Comparison of ENCODE assay signal across 1 cellular context in the genomic region with DNA sequence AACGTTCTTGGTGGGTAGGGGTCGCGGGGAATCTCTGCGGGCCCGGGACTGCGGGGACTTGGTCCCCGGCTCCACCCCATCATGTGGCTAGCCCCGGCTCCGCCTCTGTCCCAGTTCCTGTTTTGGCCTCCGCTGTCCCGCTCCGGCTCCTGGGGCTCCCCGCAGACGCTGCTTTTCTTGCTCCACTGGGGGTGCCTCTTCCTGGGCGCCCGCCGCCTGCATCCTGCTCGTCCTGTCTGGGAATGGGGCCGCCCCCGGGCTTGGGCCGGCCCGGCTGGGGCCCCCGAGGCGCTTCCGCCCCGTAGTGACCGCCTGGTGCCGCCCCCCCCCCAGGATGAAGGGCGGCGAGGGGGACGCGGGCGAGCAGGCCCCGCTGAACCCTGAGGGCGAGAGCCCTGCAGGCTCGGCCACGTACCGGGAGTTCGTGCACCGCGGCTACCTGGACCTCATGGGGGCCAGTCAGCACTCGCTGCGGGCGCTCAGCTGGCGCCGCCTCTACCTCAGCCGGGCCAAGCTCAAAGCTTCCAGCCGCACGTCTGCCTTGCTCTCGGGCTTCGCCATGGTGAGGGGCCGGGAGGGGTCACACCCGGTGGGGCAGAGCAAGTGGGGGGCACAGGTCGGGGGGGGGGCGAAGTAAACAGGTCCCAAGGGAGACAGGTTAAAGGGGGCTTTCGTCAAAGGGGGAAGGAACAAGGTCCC.
TF ChIP-seq lines count a peak whose summit lies in the region.

Gene ORAI3, plus strand, starts transcription at position 113 of the 699 bp plus-strand sequence. Its CDS starts 222 bp downstream, at position 335.

TF ChIP-seq in K562, 482 proteins besides CTCF, POLR2A, EP300 and RAD21 (continued from another document and continues in another):
- TF ChIP-seq, protein P1, sequence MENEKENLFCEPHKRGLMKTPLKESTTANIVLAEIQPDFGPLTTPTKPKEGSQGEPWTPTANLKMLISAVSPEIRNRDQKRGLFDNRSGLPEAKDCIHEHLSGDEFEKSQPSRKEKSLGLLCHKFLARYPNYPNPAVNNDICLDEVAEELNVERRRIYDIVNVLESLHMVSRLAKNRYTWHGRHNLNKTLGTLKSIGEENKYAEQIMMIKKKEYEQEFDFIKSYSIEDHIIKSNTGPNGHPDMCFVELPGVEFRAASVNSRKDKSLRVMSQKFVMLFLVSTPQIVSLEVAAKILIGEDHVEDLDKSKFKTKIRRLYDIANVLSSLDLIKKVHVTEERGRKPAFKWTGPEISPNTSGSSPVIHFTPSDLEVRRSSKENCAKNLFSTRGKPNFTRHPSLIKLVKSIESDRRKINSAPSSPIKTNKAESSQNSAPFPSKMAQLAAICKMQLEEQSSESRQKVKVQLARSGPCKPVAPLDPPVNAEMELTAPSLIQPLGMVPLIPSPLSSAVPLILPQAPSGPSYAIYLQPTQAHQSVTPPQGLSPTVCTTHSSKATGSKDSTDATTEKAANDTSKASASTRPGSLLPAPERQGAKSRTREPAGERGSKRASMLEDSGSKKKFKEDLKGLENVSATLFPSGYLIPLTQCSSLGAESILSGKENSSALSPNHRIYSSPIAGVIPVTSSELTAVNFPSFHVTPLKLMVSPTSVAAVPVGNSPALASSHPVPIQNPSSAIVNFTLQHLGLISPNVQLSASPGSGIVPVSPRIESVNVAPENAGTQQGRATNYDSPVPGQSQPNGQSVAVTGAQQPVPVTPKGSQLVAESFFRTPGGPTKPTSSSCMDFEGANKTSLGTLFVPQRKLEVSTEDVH (IDR thresholded peaks at IDR 0.05; ENCODE audit: low read depth, partially characterized antibody): no peak
- TF ChIP-seq ZNF175 (CRISPR knock-in tag; IDR thresholded peaks at IDR 0.05; ENCODE audit: low read depth) (no peak), POLR2B (IDR thresholded peaks at IDR 0.05; ENCODE audit: low read depth, partially characterized antibody) (peak; percentile 72), IFI16 (CRISPR knock-in tag; IDR thresholded peaks at IDR 0.05) (no peak), ZBED1 (IDR thresholded peaks at IDR 0.05) (no peak), CBX5 (IDR thresholded peaks at IDR 0.05; ENCODE audit: borderline replicate concordance, low read depth) (no peak), ZSCAN29 (IDR thresholded peaks at IDR 0.05) (no peak), SOX6 (IDR thresholded peaks at IDR 0.05) (no peak), DMBX1 (CRISPR knock-in tag; IDR thresholded peaks at IDR 0.05; ENCODE audit: borderline replicate concordance) (no peak), ZNF408 (CRISPR knock-in tag; IDR thresholded peaks at IDR 0.05; ENCODE audit: low read depth) (no peak), PKNOX1 (IDR thresholded peaks at IDR 0.05) (no peak), ZNF561 (CRISPR knock-in tag; conservative IDR thresholded peaks at IDR 0.05) (no peak), ZNF76 (CRISPR knock-in tag; IDR thresholded peaks at IDR 0.05; ENCODE audit: borderline replicate concordance) (no peak), HCFC1 (IDR thresholded peaks at IDR 0.05; ENCODE audit: low read depth, low read length) (no peak), EGR1 (conservative IDR thresholded peaks at IDR 0.05) (no peak; the same call in 1 of the 2 replicates), ZNF316 (IDR thresholded peaks at IDR 0.05) (0 out of 2 replicates have a peak, but pooled peaks have one; percentile 4), ZNF707 (CRISPR knock-in tag; conservative IDR thresholded peaks at IDR 0.05) (no peak), JUN (IDR thresholded peaks at IDR 0.05; ENCODE audit: borderline replicate concordance, low read depth, low read length) (no peak), JUN (CRISPR knock-in tag; IDR thresholded peaks at IDR 0.05; ENCODE audit: borderline replicate concordance) (no peak), PML (IDR thresholded peaks at IDR 0.05; ENCODE audit: low read length) (peak; percentile 41; the same call in 1 of the 2 replicates), ATF1 (CRISPR knock-in tag; IDR thresholded peaks at IDR 0.05) (no peak), ATF1 (tag; IDR thresholded peaks at IDR 0.05) (no peak), SP1 (CRISPR knock-in tag; IDR thresholded peaks at IDR 0.05) (no peak), SIX5 (IDR thresholded peaks at IDR 0.05; ENCODE audit: borderline replicate concordance in 1 of 2, insufficient read depth in 1 of 2, low read depth in 1 of 2, low read length in 2 of 2) (no peak), ZNF197 (CRISPR knock-in tag; IDR thresholded peaks at IDR 0.05; ENCODE audit: low read depth) (no peak), E2F3 (CRISPR knock-in tag; IDR thresholded peaks at IDR 0.05) (no peak), SAFB2 (IDR thresholded peaks at IDR 0.05; ENCODE audit: borderline replicate concordance, low read depth, low read length, severe bottlenecking) (no peak), TCF7 (IDR thresholded peaks at IDR 0.05; ENCODE audit: borderline replicate concordance) (no peak), ZNF134 (CRISPR knock-in tag; conservative IDR thresholded peaks at IDR 0.05) (no peak), BRCA1 (IDR thresholded peaks at IDR 0.05) (no peak), BRCA1 (CRISPR knock-in tag; IDR thresholded peaks at IDR 0.05) (no peak), ZZZ3 (IDR thresholded peaks at IDR 0.05) (no peak), E2F1 (CRISPR knock-in tag; IDR thresholded peaks at IDR 0.05) (no peak), POLR2AphosphoS5 (IDR thresholded peaks at IDR 0.05; ENCODE audit: control insufficient read depth, insufficient read depth, low read depth, low read length) (peak; percentile 53), NUFIP1 (IDR thresholded peaks at IDR 0.05; ENCODE audit: partially characterized antibody) (no peak), MYC (IDR thresholded peaks at IDR 0.05; ENCODE audit: low read depth, low read length) (peak; percentile 53), MYC (CRISPR knock-in tag; IDR thresholded peaks at IDR 0.05; ENCODE audit: borderline replicate concordance, low read depth) (no peak), TFAM (CRISPR knock-in tag; conservative IDR thresholded peaks at IDR 0.05) (no peak), CC2D1A (IDR thresholded peaks at IDR 0.05) (no peak), FOXJ2 (tag; IDR thresholded peaks at IDR 0.05) (no peak), CXXC5 (CRISPR knock-in tag; IDR thresholded peaks at IDR 0.05) (peak; percentile 75), ZNF436 (CRISPR knock-in tag; IDR thresholded peaks at IDR 0.05) (no peak; the same call in 1 of the 2 replicates), ZBTB1 (CRISPR knock-in tag; IDR thresholded peaks at IDR 0.05; ENCODE audit: borderline replicate concordance, low read depth) (no peak), RFX1 (IDR thresholded peaks at IDR 0.05) (no peak), TOE1 (IDR thresholded peaks at IDR 0.05; ENCODE audit: borderline replicate concordance) (0 out of 2 replicates have a peak, but pooled peaks have one; percentile 11), TOE1 (CRISPR knock-in tag; IDR thresholded peaks at IDR 0.05; ENCODE audit: borderline replicate concordance, low read depth) (no peak), KDM2B (CRISPR knock-in tag; IDR thresholded peaks at IDR 0.05) (peak; percentile 41; the same call in 1 of the 2 replicates), U2AF1 (optimal IDR thresholded peaks at IDR 0.05; ENCODE audit: low read depth, low read length) (no peak), DPF2 (IDR thresholded peaks at IDR 0.05) (no peak), HSF4 (CRISPR knock-in tag; IDR thresholded peaks at IDR 0.05; ENCODE audit: borderline replicate concordance) (no peak), RBM34 (IDR thresholded peaks at IDR 0.05; ENCODE audit: borderline replicate concordance, insufficient read depth, low read length) (0 out of 2 replicates have a peak, but pooled peaks have one; percentile 84), TEAD2 (tag; IDR thresholded peaks at IDR 0.05) (no peak), STAT6 (CRISPR knock-in tag; IDR thresholded peaks at IDR 0.05) (no peak), KAT2B (IDR thresholded peaks at IDR 0.05; ENCODE audit: low read depth, low read length) (no peak), ZFP30 (CRISPR knock-in tag; IDR thresholded peaks at IDR 0.05; ENCODE audit: borderline replicate concordance) (no peak), POLR2H (tag; IDR thresholded peaks at IDR 0.05; ENCODE audit: low read depth) (no peak; the same call in 1 of the 2 replicates), SAP30 (IDR thresholded peaks at IDR 0.05; ENCODE audit: borderline replicate concordance, insufficient read depth, low read depth, low read length, poor library complexity, severe bottlenecking) (no peak), ARID3B (CRISPR knock-in tag; IDR thresholded peaks at IDR 0.05; ENCODE audit: borderline replicate concordance) (no peak), RAD51 (IDR thresholded peaks at IDR 0.05; ENCODE audit: borderline replicate concordance, low read depth) (peak; percentile 38; the same call in 1 of the 2 replicates), NR0B1 (IDR thresholded peaks at IDR 0.05; ENCODE audit: partially characterized antibody) (no peak), CHD4 (IDR thresholded peaks at IDR 0.05; ENCODE audit: insufficient read depth, insufficient replicate concordance, low read depth, low read length, poor library complexity, severe bottlenecking) (no peak), PCBP2 (IDR thresholded peaks at IDR 0.05; ENCODE audit: low read depth, low read length, poor library complexity, severe bottlenecking) (no peak)
